ENCODE assay signal across 1 cellular context in the genomic region with DNA sequence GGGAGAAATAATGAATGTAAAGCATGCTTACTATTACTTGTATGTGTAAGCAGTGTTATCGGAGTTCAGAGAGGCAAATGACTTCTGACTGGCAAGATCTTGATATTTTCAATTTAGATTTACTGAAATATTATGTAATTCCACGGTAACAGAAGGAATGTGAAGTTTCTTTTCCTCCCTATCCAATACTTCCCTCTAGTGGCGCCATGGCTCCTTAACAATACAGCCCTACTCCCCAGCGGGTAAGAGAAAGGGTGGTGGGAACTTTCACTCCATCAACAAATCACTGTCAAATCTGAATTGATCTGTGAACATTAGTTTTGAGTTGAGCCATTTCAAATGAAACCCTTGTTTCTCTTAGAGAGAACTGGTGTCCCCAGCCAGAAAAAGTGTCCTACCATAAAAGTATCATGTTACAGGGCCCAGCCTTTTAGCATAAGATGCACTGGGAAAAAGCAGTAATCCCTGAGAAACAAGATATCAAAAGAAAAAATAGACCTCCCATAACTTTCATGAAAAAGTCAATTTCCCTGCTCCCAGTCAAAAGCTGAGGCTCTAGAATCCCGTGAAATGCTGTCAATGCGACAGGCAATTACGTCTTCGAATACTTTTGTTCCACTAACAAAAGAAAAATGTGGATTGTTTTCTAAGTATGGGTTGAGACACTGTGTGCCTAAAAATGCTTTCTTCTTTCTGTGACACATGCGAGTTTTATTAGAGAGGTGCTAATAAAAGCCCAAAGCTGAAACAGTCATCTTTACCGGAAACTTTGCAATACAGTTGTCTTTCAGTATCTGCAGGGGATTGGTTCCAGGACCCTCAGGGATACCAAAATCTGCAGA.
TF ChIP-seq lines count a peak whose summit lies in the region.

No MANE protein-coding gene starts in this region.

TF ChIP-seq in endothelial cell of umbilical vein, 7 proteins besides CTCF, POLR2A, EP300 and RAD21:
- TF ChIP-seq MYC (IDR thresholded peaks at IDR 0.05; ENCODE audit: low read depth, low read length) = no peak
